Comparison of ENCODE assay signal across 1 cellular context in the genomic region with DNA sequence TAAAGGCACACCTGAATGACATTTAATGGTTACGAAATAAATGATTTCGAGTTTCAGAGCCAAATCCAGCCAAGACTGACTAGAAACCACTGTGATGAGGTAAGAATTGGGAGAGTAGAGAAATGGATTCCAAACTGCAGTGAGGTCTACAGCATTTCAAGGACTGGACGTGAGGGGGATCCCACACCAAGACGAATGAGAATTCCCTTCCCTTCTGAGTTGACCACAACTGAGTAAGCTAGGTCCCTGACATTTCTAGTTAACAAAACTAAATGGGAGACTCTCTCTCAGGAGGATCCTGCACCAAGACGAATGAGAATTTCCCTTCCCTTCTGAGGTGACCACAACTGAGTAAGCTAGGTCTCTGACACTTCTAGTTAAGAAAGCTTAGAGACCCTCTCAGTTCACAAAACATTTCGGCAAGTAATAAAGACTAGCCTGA.
TF ChIP-seq lines count a peak whose summit lies in the region.

No MANE protein-coding gene starts in this region.

TF ChIP-seq in HEK293T, 16 proteins besides CTCF, POLR2A, EP300 and RAD21 (continued from another document):
- TF ChIP-seq, protein P1, sequence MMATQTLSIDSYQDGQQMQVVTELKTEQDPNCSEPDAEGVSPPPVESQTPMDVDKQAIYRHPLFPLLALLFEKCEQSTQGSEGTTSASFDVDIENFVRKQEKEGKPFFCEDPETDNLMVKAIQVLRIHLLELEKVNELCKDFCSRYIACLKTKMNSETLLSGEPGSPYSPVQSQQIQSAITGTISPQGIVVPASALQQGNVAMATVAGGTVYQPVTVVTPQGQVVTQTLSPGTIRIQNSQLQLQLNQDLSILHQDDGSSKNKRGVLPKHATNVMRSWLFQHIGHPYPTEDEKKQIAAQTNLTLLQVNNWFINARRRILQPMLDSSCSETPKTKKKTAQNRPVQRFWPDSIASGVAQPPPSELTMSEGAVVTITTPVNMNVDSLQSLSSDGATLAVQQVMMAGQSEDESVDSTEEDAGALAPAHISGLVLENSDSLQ (IDR thresholded peaks at IDR 0.05) = no peak
- TF ChIP-seq L3MBTL2 (conservative IDR thresholded peaks at IDR 0.05) (no peak), SUZ12 (IDR thresholded peaks at IDR 0.05) (no peak), BHLHE40 (IDR thresholded peaks at IDR 0.05; ENCODE audit: borderline replicate concordance) (no peak), TARDBP (IDR thresholded peaks at IDR 0.05) (no peak), FOXA1 (IDR thresholded peaks at IDR 0.05) (no peak), HDGF (IDR thresholded peaks at IDR 0.05; ENCODE audit: borderline replicate concordance) (no peak), ARNT (IDR thresholded peaks at IDR 0.05) (no peak)
